In genomic region chr9:122091682-122092592, GRCh38 we compare ENCODE assay signal across 8 cellular contexts. TPM values are rescaled to one million over a fixed set of nuclear protein-coding genes. Genes with fewer than 3 reads are reported as not detected.
DNase-seq lines count a peak whose midpoint lies in the region; ATAC-seq and TF ChIP-seq lines count a peak whose summit lies in the region.

No MANE protein-coding gene starts in this region.

- TF ChIP-seq CTCF in BJ (IDR thresholded peaks at IDR 0.05; ENCODE audit: insufficient read depth, low read depth, low read length): no peak
- TF ChIP-seq CTCF in colonic mucosa (IDR thresholded peaks at IDR 0.05): no peak
- TF ChIP-seq CTCF in nephron (IDR thresholded peaks at IDR 0.05; ENCODE audit: unreplicated experiment in 3 of 3): no peak

- H3K4me1 Mint-ChIP-seq in nephron: peaks cover 18% of the 10 kb centered on the region

- H3K4me1 ChIP-seq in colonic mucosa: peaks cover 10% of the 10 kb centered on the region

- intact Hi-C loops in colonic mucosa (cut with DNase I): loop anchor here (10.0 kb wide), 1 partner anchor 547 kb away; no protein-coding TSS in a partner anchor

- H3K27me3 Mint-ChIP-seq in nephron (ENCODE audit: low read depth): peaks cover 24% of the 10 kb centered on the region

- H3K4me3 ChIP-seq in BJ (ENCODE audit: low read depth, low read length) (peak overlapping the region; percentile 90), colonic mucosa (peak overlapping the region; percentile 66)

- H3K27me3 ChIP-seq in BJ (ENCODE audit: control insufficient read depth, insufficient read depth, low read length) (no peaks in the 10 kb centered on the region), colonic mucosa (no peaks in the 10 kb centered on the region)

- CTCF ChIA-PET in BJ (lab: Yijun Ruan, JAX): interaction anchor here (0.7 to 1.1 kb wide), 2 partner anchors 11 to 33 kb away, joined by 3 to 4 read pairs; no protein-coding TSS in a partner anchor

- H3K9me3 Mint-ChIP-seq in nephron: no peaks in the 10 kb centered on the region

- H3K27ac Mint-ChIP-seq in nephron: peak overlapping the region in 2 of 3 experiments; percentile 12 to 42

- H3K36me3 ChIP-seq in BJ (ENCODE audit: control insufficient read depth, insufficient read depth, low read length) (no peaks in the 10 kb centered on the region), KOPT-K1 (ENCODE audit: insufficient read depth, low read length) (no peaks in the 10 kb centered on the region), colonic mucosa (no peaks in the 10 kb centered on the region)

- H3K27ac ChIP-seq in KOPT-K1 (ENCODE audit: low read depth, low read length, poor library complexity, severe bottlenecking) (peak overlapping the region; percentile 45), colonic mucosa (peak overlapping the region; percentile 72)

- peak overlapping the region; percentile 66 to 68 for H3K9ac ChIP-seq in colonic mucosa (ENCODE audit: low read depth in 2 of 2, low read length in 2 of 2)

- H3K4me3 Mint-ChIP-seq in nephron: peak overlapping the region; percentile 91 to 93 (median 91)

- H3K9me3 ChIP-seq in KOPT-K1 (ENCODE audit: insufficient read depth, low read length, poor library complexity, severe bottlenecking) (no peaks in the 10 kb centered on the region), colonic mucosa (no peaks in the 10 kb centered on the region)

- POLR2A ChIA-PET in BJ (lab: Charles Lee): no interaction called here

- ATAC-seq in GM19455 (IDR thresholded peaks at IDR 0.05; ENCODE audit: unreplicated experiment): no peak
- no peak for ATAC-seq in HG03520 (IDR thresholded peaks at IDR 0.05; ENCODE audit: unreplicated experiment)

- H3K36me3 Mint-ChIP-seq in nephron (ENCODE audit: low read depth): no peaks in the 10 kb centered on the region

- no peak for DNase-seq in BJ (ENCODE audit: low read depth)
- no peak for DNase-seq in colonic mucosa
- DNase-seq in NCI-H345 treated with DMSO at 0.1 percent for 48 hours (lab: John Stamatoyannopoulos, UW; ENCODE audit: unreplicated experiment): no peak
- no peak for DNase-seq in SHP77 treated with DMSO at 0.1 percent for 48 hours (lab: John Stamatoyannopoulos, UW)

RNA-seq across cellular contexts. Expression of gene TTLL11, which starts 1.2 kb away (rescaled TPM):
- polyA plus RNA-seq in BJ (2011; rRNA removed): 5.6 TPM in 2 replicates
- 4.0 and 5.0 TPM in 2 replicates for polyA minus RNA-seq in BJ (2011; rRNA and poly(A)+ RNA removed)
- total RNA-seq in colonic mucosa: 1 to 10 TPM; 5.1 to 5.5 TPM
